1 cellular context compared by ENCODE assay signal in the genomic region with DNA sequence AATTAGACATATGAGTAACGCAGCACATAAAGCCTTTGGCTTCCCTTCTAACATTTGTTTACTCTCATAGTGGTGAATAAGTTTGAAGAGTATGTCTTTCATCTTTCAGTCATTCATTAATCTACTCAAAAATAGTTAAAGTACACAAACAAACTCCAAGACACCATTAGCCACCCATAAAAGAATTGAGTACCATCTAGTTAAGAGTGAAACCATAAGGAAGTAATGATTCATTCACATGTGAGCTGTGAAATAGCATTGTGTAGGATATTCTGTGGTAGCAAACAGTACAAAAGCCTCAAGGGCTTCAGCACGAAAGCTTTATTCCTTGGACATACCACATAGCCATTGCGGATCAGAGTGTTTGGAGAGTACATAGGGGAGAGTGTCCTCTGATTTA.
TF ChIP-seq lines count a peak whose summit lies in the region.

No MANE protein-coding gene starts in this region.

TF ChIP-seq in WTC11, 78 proteins besides CTCF, POLR2A, EP300 and RAD21 (continued from another document):
- TF ChIP-seq, protein P1, sequence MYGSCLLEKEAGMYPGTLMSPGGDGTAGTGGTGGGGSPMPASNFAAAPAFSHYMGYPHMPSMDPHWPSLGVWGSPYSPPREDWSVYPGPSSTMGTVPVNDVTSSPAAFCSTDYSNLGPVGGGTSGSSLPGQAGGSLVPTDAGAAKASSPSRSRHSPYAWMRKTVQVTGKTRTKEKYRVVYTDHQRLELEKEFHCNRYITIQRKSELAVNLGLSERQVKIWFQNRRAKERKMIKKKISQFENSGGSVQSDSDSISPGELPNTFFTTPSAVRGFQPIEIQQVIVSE (CRISPR knock-in tag; IDR thresholded peaks at IDR 0.05; ENCODE audit: borderline replicate concordance) = no peak
- TF ChIP-seq SOX15 (CRISPR knock-in tag; IDR thresholded peaks at IDR 0.05) (no peak), NR1H2 (CRISPR knock-in tag; IDR thresholded peaks at IDR 0.05) (no peak), FOXJ3 (CRISPR knock-in tag; IDR thresholded peaks at IDR 0.05; ENCODE audit: borderline replicate concordance) (no peak), ZNF416 (CRISPR knock-in tag; IDR thresholded peaks at IDR 0.05) (no peak), TCF7 (CRISPR knock-in tag; IDR thresholded peaks at IDR 0.05; ENCODE audit: low read depth) (no peak), CBFB (CRISPR knock-in tag; IDR thresholded peaks at IDR 0.05; ENCODE audit: low read depth) (no peak), ZNF219 (CRISPR knock-in tag; IDR thresholded peaks at IDR 0.05; ENCODE audit: borderline replicate concordance) (no peak), ZNF232 (CRISPR knock-in tag; IDR thresholded peaks at IDR 0.05) (no peak), JUN (CRISPR knock-in tag; IDR thresholded peaks at IDR 0.05) (no peak), PRRX2 (CRISPR knock-in tag; IDR thresholded peaks at IDR 0.05) (no peak), GABPB1 (CRISPR knock-in tag; IDR thresholded peaks at IDR 0.05) (no peak), ZNF396 (CRISPR knock-in tag; IDR thresholded peaks at IDR 0.05; ENCODE audit: borderline replicate concordance) (no peak), ESRRA (CRISPR knock-in tag; IDR thresholded peaks at IDR 0.05; ENCODE audit: borderline replicate concordance) (no peak)
- TF ChIP-seq, protein P2, sequence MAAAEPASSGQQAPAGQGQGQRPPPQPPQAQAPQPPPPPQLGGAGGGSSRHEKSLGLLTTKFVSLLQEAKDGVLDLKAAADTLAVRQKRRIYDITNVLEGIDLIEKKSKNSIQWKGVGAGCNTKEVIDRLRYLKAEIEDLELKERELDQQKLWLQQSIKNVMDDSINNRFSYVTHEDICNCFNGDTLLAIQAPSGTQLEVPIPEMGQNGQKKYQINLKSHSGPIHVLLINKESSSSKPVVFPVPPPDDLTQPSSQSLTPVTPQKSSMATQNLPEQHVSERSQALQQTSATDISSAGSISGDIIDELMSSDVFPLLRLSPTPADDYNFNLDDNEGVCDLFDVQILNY (CRISPR knock-in tag; IDR thresholded peaks at IDR 0.05) = no peak
- TF ChIP-seq, protein P3, sequence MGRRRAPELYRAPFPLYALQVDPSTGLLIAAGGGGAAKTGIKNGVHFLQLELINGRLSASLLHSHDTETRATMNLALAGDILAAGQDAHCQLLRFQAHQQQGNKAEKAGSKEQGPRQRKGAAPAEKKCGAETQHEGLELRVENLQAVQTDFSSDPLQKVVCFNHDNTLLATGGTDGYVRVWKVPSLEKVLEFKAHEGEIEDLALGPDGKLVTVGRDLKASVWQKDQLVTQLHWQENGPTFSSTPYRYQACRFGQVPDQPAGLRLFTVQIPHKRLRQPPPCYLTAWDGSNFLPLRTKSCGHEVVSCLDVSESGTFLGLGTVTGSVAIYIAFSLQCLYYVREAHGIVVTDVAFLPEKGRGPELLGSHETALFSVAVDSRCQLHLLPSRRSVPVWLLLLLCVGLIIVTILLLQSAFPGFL (CRISPR knock-in tag; IDR thresholded peaks at IDR 0.05; ENCODE audit: borderline replicate concordance) = no peak
- TF ChIP-seq, protein P4, sequence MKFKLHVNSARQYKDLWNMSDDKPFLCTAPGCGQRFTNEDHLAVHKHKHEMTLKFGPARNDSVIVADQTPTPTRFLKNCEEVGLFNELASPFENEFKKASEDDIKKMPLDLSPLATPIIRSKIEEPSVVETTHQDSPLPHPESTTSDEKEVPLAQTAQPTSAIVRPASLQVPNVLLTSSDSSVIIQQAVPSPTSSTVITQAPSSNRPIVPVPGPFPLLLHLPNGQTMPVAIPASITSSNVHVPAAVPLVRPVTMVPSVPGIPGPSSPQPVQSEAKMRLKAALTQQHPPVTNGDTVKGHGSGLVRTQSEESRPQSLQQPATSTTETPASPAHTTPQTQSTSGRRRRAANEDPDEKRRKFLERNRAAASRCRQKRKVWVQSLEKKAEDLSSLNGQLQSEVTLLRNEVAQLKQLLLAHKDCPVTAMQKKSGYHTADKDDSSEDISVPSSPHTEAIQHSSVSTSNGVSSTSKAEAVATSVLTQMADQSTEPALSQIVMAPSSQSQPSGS (CRISPR knock-in tag; IDR thresholded peaks at IDR 0.05; ENCODE audit: borderline replicate concordance, low read depth) = no peak
